In genomic region chr13:114130131-114130707, GRCh38 we compare ENCODE assay signal across 1 cellular context.
A peak's percentile ranks its signal among the peaks of the same experiment; 100 is the strongest.
TF ChIP-seq lines count a peak whose summit lies in the region.

No MANE protein-coding gene starts in this region.

TF ChIP-seq in IMR-90, 13 proteins besides CTCF, POLR2A, EP300 and RAD21 (continued from another document):
- TF ChIP-seq USF2 (IDR thresholded peaks at IDR 0.05; ENCODE audit: low read depth, low read length), result peak; percentile 33
